In genomic region chr10:2700626-2701305, GRCh38 we compare ENCODE assay signal across 20 cellular contexts.
A peak's percentile ranks its signal among the peaks of the same experiment; 100 is the strongest.
DNase-seq lines count a peak whose midpoint lies in the region; ATAC-seq and TF ChIP-seq lines count a peak whose summit lies in the region.
"Had no signal": no experiment of that assay in that cellular context is flagged by ENCODE, and none has a peak within 500 bp of the region (broad histone marks: within the 10 kb centered on the region; RNA-seq: fewer than 3 reads in every experiment).

No MANE protein-coding gene starts in this region.

- TF ChIP-seq CTCF in coronary artery (IDR thresholded peaks at IDR 0.05) (no peak), HFFc6 (IDR thresholded peaks at IDR 0.05) (no peak)

- no peak overlapping the region for H3K4me3 ChIP-seq in coronary artery
- H3K4me3 ChIP-seq: neural progenitor cell, right atrium auricular region had no signal

- no peak overlapping the region for H3K27ac Mint-ChIP-seq in HFFc6
- H3K27ac Mint-ChIP-seq: activated naive CD8-positive, alpha-beta T cell treated with anti-CD3 and anti-CD28 coated beads, Interleukin-2, amount 10 ng/mL, durations not matched to agents 7 days and 5 days; neural progenitor cell had no signal

- peaks cover 42% of the 10 kb centered on the region for H3K9me3 Mint-ChIP-seq in HFFc6
- H3K9me3 Mint-ChIP-seq: activated T-cell treated with anti-CD3 and anti-CD28 coated beads, Interleukin-2, amount 50 U/mL, for 4 hours; neural progenitor cell had no signal

- DNase-seq in coronary artery (ENCODE audit: low spot score), result no peak
- no peak for DNase-seq in HFFc6
- no peak for DNase-seq in GM03348 (ENCODE audit: low spot score)
- DNase-seq in pons (ENCODE audit: low spot score), result no peak
- DNase-seq: activated CD4-positive, alpha-beta T cell treated with anti-CD3 and anti-CD28 coated beads, Interleukin-2, amount 50 U/mL, for 48 hours; activated naive CD8-positive, alpha-beta T cell treated with anti-CD3 and anti-CD28 coated beads, Interleukin-2, amount 10 ng/mL, durations not matched to agents 7 days and 5 days; activated T-cell treated with anti-CD3 and anti-CD28 coated beads, Interleukin-2, amount 50 U/mL, for 4 hours; dermis blood vessel endothelial cell; DND-41; head of caudate nucleus; mesendoderm; NCI-H1092; SW 1271 had no signal

- no peak overlapping the region for H3K27ac ChIP-seq in coronary artery
- H3K27ac ChIP-seq: C4-2B, neural progenitor cell, right atrium auricular region had no signal

- H3K27me3 Mint-ChIP-seq in HFFc6 (ENCODE audit: insufficient read depth), result no peaks in the 10 kb centered on the region
- H3K27me3 Mint-ChIP-seq: activated naive CD8-positive, alpha-beta T cell treated with anti-CD3 and anti-CD28 coated beads, Interleukin-2, amount 10 ng/mL, durations not matched to agents 7 days and 5 days had no signal

- no peaks in the 10 kb centered on the region for H3K4me1 Mint-ChIP-seq in HFFc6 (ENCODE audit: low read depth)
- H3K4me1 Mint-ChIP-seq: activated naive CD8-positive, alpha-beta T cell treated with anti-CD3 and anti-CD28 coated beads, Interleukin-2, amount 10 ng/mL, durations not matched to agents 7 days and 5 days; neural progenitor cell had no signal

- H3K36me3 Mint-ChIP-seq in HFFc6 (ENCODE audit: low read depth), result no peaks in the 10 kb centered on the region
- H3K36me3 Mint-ChIP-seq: activated naive CD8-positive, alpha-beta T cell treated with anti-CD3 and anti-CD28 coated beads, Interleukin-2, amount 10 ng/mL, durations not matched to agents 7 days and 5 days; neural progenitor cell had no signal

- H3K4me3 Mint-ChIP-seq in HFFc6, result no peak overlapping the region
- H3K4me3 Mint-ChIP-seq: activated naive CD8-positive, alpha-beta T cell treated with anti-CD3 and anti-CD28 coated beads, Interleukin-2, amount 10 ng/mL, durations not matched to agents 7 days and 5 days; activated T-cell treated with anti-CD3 and anti-CD28 coated beads, Interleukin-2, amount 50 U/mL, for 4 hours; neural progenitor cell had no signal

- peak; percentile 55 for ATAC-seq in GM19043 (IDR thresholded peaks at IDR 0.05; ENCODE audit: low read depth, unreplicated experiment)
- peak; percentile 83 for ATAC-seq in HG02642 (IDR thresholded peaks at IDR 0.05; ENCODE audit: poor library complexity, unreplicated experiment)
- ATAC-seq in HG03520 (IDR thresholded peaks at IDR 0.05; ENCODE audit: unreplicated experiment), result peak; percentile 51
- ATAC-seq: activated T-cell treated with anti-CD3 and anti-CD28 coated beads, Interleukin-2, amount 50 U/mL, for 4 hours; esophagus mucosa had no signal
